In genomic region chr3:187183210-187183862, GRCh38 we compare ENCODE assay signal across 10 cellular contexts. TPM values are rescaled to one million over a fixed set of nuclear protein-coding genes. Genes with fewer than 3 reads are reported as not detected.
DNase-seq lines count a peak whose midpoint lies in the region; ATAC-seq, FAIRE-seq and TF ChIP-seq lines count a peak whose summit lies in the region.
"Had no signal": no experiment of that assay in that cellular context is flagged by ENCODE, and none has a peak within 500 bp of the region (broad histone marks: within the 10 kb centered on the region; RNA-seq: fewer than 3 reads in every experiment).

No MANE protein-coding gene starts in this region.

- CTCF ChIA-PET in PC-9 (lab: Charles Lee), result no interaction called here

- no peaks in the 10 kb centered on the region for H3K36me3 ChIP-seq in SJCRH30
- no peaks in the 10 kb centered on the region for H3K36me3 ChIP-seq in keratinocyte (ENCODE audit: control insufficient read depth in 2 of 2, extremely low read depth in 1 of 2, insufficient read depth in 2 of 2, low read length in 2 of 2)
- H3K36me3 ChIP-seq in PC-9 (ENCODE audit: low read depth), result no peaks in the 10 kb centered on the region
- H3K36me3 ChIP-seq: stomach had no signal

- peaks cover 2% of the 10 kb centered on the region for H3K4me1 Mint-ChIP-seq in endothelial cell (ENCODE audit: unreplicated experiment)

- H3K27ac Mint-ChIP-seq in endothelial cell (ENCODE audit: unreplicated experiment), result no peak overlapping the region

- H3K9ac ChIP-seq in keratinocyte (ENCODE audit: control insufficient read depth, extremely low read depth, insufficient read depth, low read length), result no peak overlapping the region

- dilution Hi-C loops in keratinocyte (cut with MboI; ENCODE audit: extremely low pct_ligation_motif_present, low sequenced_read_pairs), result no loop called here

- no peaks in the 10 kb centered on the region for H3K27me3 ChIP-seq in SJCRH30
- H3K27me3 ChIP-seq in keratinocyte (ENCODE audit: control insufficient read depth, extremely low read depth, insufficient read depth, low read length), result no peaks in the 10 kb centered on the region
- no peaks in the 10 kb centered on the region for H3K27me3 ChIP-seq in PC-9 (ENCODE audit: insufficient read depth, low read depth)
- H3K27me3 ChIP-seq: stomach had no signal

- peak; percentile 68 for ATAC-seq in HG02759 (IDR thresholded peaks at IDR 0.05; ENCODE audit: unreplicated experiment)

- peak overlapping the region; percentile 45 for H2AFZ ChIP-seq in keratinocyte (ENCODE audit: control insufficient read depth, low read length)
- H2AFZ ChIP-seq in PC-9, result no peak overlapping the region

- FAIRE-seq in keratinocyte (lab: Jason Lieb, UNC), result peak; percentile 80

- no TSS peak for BruUV-seq in PC-9 (replicated peaks; lab: Mats Ljungman, UMichigan)

- H3K4me3 ChIP-seq in SJCRH30 (no peak overlapping the region), keratinocyte (ENCODE audit: control insufficient read depth in 2 of 3, extremely low read depth in 1 of 3, insufficient read depth in 2 of 3, low read depth in 1 of 3, low read length in 3 of 3) (no peak overlapping the region), PC-9 (no peak overlapping the region)
- H3K4me3 ChIP-seq: stomach had no signal

- H3K4me3 Mint-ChIP-seq in endothelial cell (ENCODE audit: unreplicated experiment), result no peak overlapping the region

- H3K4me2 ChIP-seq in keratinocyte (ENCODE audit: control insufficient read depth, extremely low read depth, insufficient read depth, low read depth, low read length) (peak overlapping the region; percentile 31), PC-9 (no peak overlapping the region)

- H3K27me3 Mint-ChIP-seq in endothelial cell (ENCODE audit: unreplicated experiment), result peaks cover 7% of the 10 kb centered on the region

- TF ChIP-seq CTCF in keratinocyte (optimal IDR thresholded peaks at IDR 0.05 in 1 of 3, IDR thresholded peaks at IDR 0.05 in 1 of 3, conservative IDR thresholded peaks at IDR 0.05 in 1 of 3; ENCODE audit: extremely low read depth in 1 of 3, insufficient read depth in 2 of 3, low read length in 3 of 3) (no peak), PC-9 (conservative IDR thresholded peaks at IDR 0.05) (no peak), endothelial cell (IDR thresholded peaks at IDR 0.05; ENCODE audit: unreplicated experiment) (no peak)

- H3K9me2 ChIP-seq in PC-9 (ENCODE audit: insufficient read depth), result no peaks in the 10 kb centered on the region

- DNase-seq in GDM1 (lab: John Stamatoyannopoulos, UW), result peak; percentile 60
- peak; percentile 36 to 46 for DNase-seq in SJCRH30
- peak; percentile 46 for DNase-seq in keratinocyte (ENCODE audit: low read depth, low spot score)
- no peak for DNase-seq in HK-2 (ENCODE audit: unreplicated experiment)
- no peak for DNase-seq in NCI-H2029 (lab: John Stamatoyannopoulos, UW)
- DNase-seq in PC-9, result no peak
- no peak for DNase-seq in endothelial cell (ENCODE audit: low spot score)
- DNase-seq: stomach had no signal

- H3F3A ChIP-seq in PC-9 (ENCODE audit: insufficient read depth, low read depth), result peaks cover 36% of the 10 kb centered on the region

- H3K27ac ChIP-seq in SJCRH30, result no peak overlapping the region
- peak overlapping the region; percentile 10 for H3K27ac ChIP-seq in keratinocyte (ENCODE audit: control insufficient read depth, insufficient read depth, low read length)
- H3K27ac ChIP-seq in PC-9, result no peak overlapping the region
- H3K27ac ChIP-seq: stomach had no signal

- no peaks in the 10 kb centered on the region for H3K79me2 ChIP-seq in keratinocyte (ENCODE audit: control insufficient read depth, insufficient read depth, low read length)
- H3K79me2 ChIP-seq in PC-9 (ENCODE audit: low read depth), result no peaks in the 10 kb centered on the region

- H3K4me1 ChIP-seq in SJCRH30 (0 out of 2 replicates have a peak, but pooled peaks cover 3% of the 10 kb centered on the region), keratinocyte (ENCODE audit: control insufficient read depth, extremely low read depth, insufficient read depth, low read length) (peaks cover 24% of the 10 kb centered on the region), PC-9 (replicated peaks; ENCODE audit: insufficient read depth) (peaks cover 38% of the 10 kb centered on the region)

- H4K20me1 ChIP-seq in keratinocyte (ENCODE audit: control insufficient read depth, extremely low read depth, insufficient read depth, low read length) (no peaks in the 10 kb centered on the region), PC-9 (ENCODE audit: insufficient read depth) (no peaks in the 10 kb centered on the region)

- POLR2A ChIA-PET in PC-9 (lab: Charles Lee; ENCODE audit: unreplicated experiment), result no interaction called here

- no peaks in the 10 kb centered on the region for H3K36me3 Mint-ChIP-seq in endothelial cell (ENCODE audit: low read depth, unreplicated experiment)

- H3K9me3 ChIP-seq in SJCRH30 (replicated peaks) (no peaks in the 10 kb centered on the region), keratinocyte (ENCODE audit: control insufficient read depth, low read depth, low read length) (no peaks in the 10 kb centered on the region), PC-9 (ENCODE audit: insufficient read depth, low read depth) (no peaks in the 10 kb centered on the region)
- H3K9me3 ChIP-seq: stomach had no signal

- H3K9me3 Mint-ChIP-seq in endothelial cell (ENCODE audit: unreplicated experiment), result no peaks in the 10 kb centered on the region

- intact Hi-C loops in PC-9 (cut with micrococcal nuclease; ENCODE audit: unreplicated experiment), result no loop called here

- no peaks in the 10 kb centered on the region for H3K9me1 ChIP-seq in keratinocyte (ENCODE audit: control insufficient read depth, extremely low read depth, insufficient read depth, low read length)

RNA-seq across cellular contexts. Expression of gene RTP1, which starts 13.9 kb away (rescaled TPM):
- total RNA-seq in SJCRH30 (2014; rRNA removed; shearing (Covaris generic)), result not detected in 2 replicates
- not detected in 3 replicates for polyA plus RNA-seq in keratinocyte
- not detected for polyA plus RNA-seq in keratinocyte (2011; ENCODE audit: low read depth)
- not detected in 2 replicates for polyA plus RNA-seq in keratinocyte (2011; cell fraction: cytosol; rRNA removed)
- polyA plus RNA-seq in keratinocyte (2011; cell fraction: nucleus; rRNA removed), result not detected in 2 replicates
- not detected in 2 replicates for polyA plus RNA-seq in keratinocyte (2012; ENCODE audit: low replicate concordance)
- not detected in 3 replicates for polyA minus RNA-seq in keratinocyte
- not detected for polyA minus RNA-seq in keratinocyte (2011; cell fraction: cytosol; rRNA and poly(A)+ RNA removed)
- not detected in 2 replicates for polyA minus RNA-seq in keratinocyte (2011; cell fraction: nucleus; rRNA and poly(A)+ RNA removed)
- total RNA-seq in PC-9 (2021) (not detected in 2 replicates), endothelial cell (ENCODE audit: unreplicated experiment) (not detected)
- total RNA-seq: glomerular endothelial cell, stomach had no signal
- polyA plus RNA-seq: stomach had no signal

RNA-seq across cellular contexts. Expression of gene RPL39L, which starts 44.0 kb away (rescaled TPM):
- total RNA-seq in SJCRH30 (2014; rRNA removed; shearing (Covaris generic)), result 10.3 and 16.1 TPM in 2 replicates
- polyA plus RNA-seq in keratinocyte, result 10.3 to 20.0 TPM (median 10.9 TPM) in 3 replicates
- 4.3 TPM for polyA plus RNA-seq in keratinocyte (2011; ENCODE audit: low read depth)
- 6.0 and 7.1 TPM in 2 replicates for polyA plus RNA-seq in keratinocyte (2011; cell fraction: cytosol; rRNA removed)
- 1.5 and 2.3 TPM in 2 replicates for polyA plus RNA-seq in keratinocyte (2011; cell fraction: nucleus; rRNA removed)
- polyA plus RNA-seq in keratinocyte (2012; ENCODE audit: low replicate concordance), result 11.2 and 26.7 TPM in 2 replicates
- polyA minus RNA-seq in keratinocyte, result 0.96 to 1.6 TPM (median 1.0 TPM) in 3 replicates
- polyA minus RNA-seq in keratinocyte (2011; cell fraction: cytosol; rRNA and poly(A)+ RNA removed), result 10.4 TPM
- 1.2 and 1.7 TPM in 2 replicates for polyA minus RNA-seq in keratinocyte (2011; cell fraction: nucleus; rRNA and poly(A)+ RNA removed)
- total RNA-seq in PC-9 (2021) (73.9 and 81.3 TPM in 2 replicates), endothelial cell (ENCODE audit: unreplicated experiment) (8.9 TPM)

Comparison
In these comparisons a context has a peak if more than half of its experiments do, and no peak if none do; other contexts are left out.
1. DNase-seq: peak in GDM1 (single experiment), SJCRH30 (2 of 2) and keratinocyte (single experiment); none in HK-2 (single experiment), NCI-H2029 (single experiment), PC-9 (0 of 2) and endothelial cell (single experiment).